Comparison of ENCODE assay signal across 13 cellular contexts in the genomic region with DNA sequence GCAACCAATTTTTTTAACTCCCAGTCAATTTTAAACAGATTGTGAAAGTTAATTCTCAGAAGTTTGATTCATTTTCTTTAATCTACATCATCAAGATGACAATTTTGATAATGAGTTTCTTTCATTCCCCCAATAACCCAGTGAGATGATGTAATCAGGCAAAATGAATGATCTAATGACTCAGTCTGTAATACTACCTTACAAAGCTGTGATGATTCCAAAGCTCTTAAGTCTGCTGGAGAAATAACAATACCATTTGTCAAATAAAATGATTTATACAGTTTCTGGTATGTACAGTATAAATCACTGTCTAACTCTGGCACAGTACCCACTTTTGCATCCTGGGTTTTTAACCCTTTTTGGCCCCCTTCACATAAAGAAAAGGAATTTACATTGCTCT. TPM values are rescaled to one million over a fixed set of nuclear protein-coding genes. Genes with fewer than 3 reads are reported as not detected.
DNase-seq lines count a peak whose midpoint lies in the region; ATAC-seq and TF ChIP-seq lines count a peak whose summit lies in the region.
"Had no signal": no experiment of that assay in that cellular context is flagged by ENCODE, and none has a peak within 500 bp of the region (broad histone marks: within the 10 kb centered on the region; RNA-seq: fewer than 3 reads in every experiment).

No MANE protein-coding gene starts in this region.

- no peaks in the 10 kb centered on the region for H3K9me3 ChIP-seq in adipocyte (ENCODE audit: control insufficient read depth, low read length)
- H3K9me3 ChIP-seq: gastrocnemius medialis had no signal

- no peak for ATAC-seq in omental fat pad (ENCODE audit: low FRiP score)
- no peak for ATAC-seq in GM21447 (IDR thresholded peaks at IDR 0.05; ENCODE audit: unreplicated experiment)
- ATAC-seq: gastrocnemius medialis had no signal

- H3K36me3 ChIP-seq in adipocyte (ENCODE audit: control insufficient read depth, insufficient read depth, low read length, severe bottlenecking) = no peaks in the 10 kb centered on the region
- H3K36me3 ChIP-seq: gastrocnemius medialis had no signal

- DNase-seq in DMS53 (lab: John Stamatoyannopoulos, UW) (peak; percentile 33), HT1080 (ENCODE audit: low read depth) (peak; percentile 81), adipocyte (ENCODE audit: low read depth) (peak; percentile 74), iris pigment epithelial cell (ENCODE audit: low read depth) (peak; percentile 91), omental fat pad (ENCODE audit: low spot score) (no peak), NOMO-1 treated with dmso at 0.1 percent for 144 hours (lab: John Stamatoyannopoulos, UW; ENCODE audit: unreplicated experiment) (no peak)
- DNase-seq: activated CD4-positive, CD25-positive, alpha-beta regulatory T cell treated with anti-CD3 and anti-CD28 coated beads, Interleukin-2, amount 50 U/mL, for 72 hours; gastrocnemius medialis; GF-D8 had no signal

- H3K4me3 ChIP-seq in adipocyte (ENCODE audit: low read length) = no peak overlapping the region
- H3K4me3 ChIP-seq: gastrocnemius medialis had no signal

- no peaks in the 10 kb centered on the region for H3K27me3 ChIP-seq in adipocyte (replicated peaks; ENCODE audit: control insufficient read depth, insufficient read depth, low read length)
- H3K27me3 ChIP-seq: gastrocnemius medialis had no signal

- peaks cover 25% of the 10 kb centered on the region for H3K4me1 ChIP-seq in adipocyte (ENCODE audit: control insufficient read depth, insufficient read depth, low read length)

- TF ChIP-seq CTCF in omental fat pad (IDR thresholded peaks at IDR 0.05) = no peak

- H3K9ac ChIP-seq in adipocyte (ENCODE audit: low read length) = no peak overlapping the region
- H3K9ac ChIP-seq: KMS-11 had no signal

RNA-seq across cellular contexts. Expression of a gene that starts 4.4 kb away (rescaled TPM):
- total RNA-seq in HT1080 (2014; rRNA removed; shearing (Covaris generic)) = 30.3 and 34.1 TPM in 2 replicates
- 45.0 and 53.0 TPM in 2 replicates for polyA plus RNA-seq in HT1080 (2015; cell fraction: cytosol; rRNA removed)
- polyA plus RNA-seq in HT1080 (2015; cell fraction: nucleus; rRNA removed) = 28.8 and 29.2 TPM in 2 replicates
- total RNA-seq in omental fat pad = 10 to 100 TPM; 13.1 to 32.0 (median 19.8) TPM

RNA-seq across cellular contexts. Expression of a gene that starts 26.1 kb away (rescaled TPM):
- total RNA-seq in HT1080 (2014; rRNA removed; shearing (Covaris generic)) = not detected in 2 replicates
- not detected in 2 replicates for polyA plus RNA-seq in HT1080 (2015; cell fraction: cytosol; rRNA removed)
- not detected in 2 replicates for polyA plus RNA-seq in HT1080 (2015; cell fraction: nucleus; rRNA removed)
- not detected for total RNA-seq in omental fat pad
- total RNA-seq: gastrocnemius medialis, mesenteric fat pad, subcutaneous adipose tissue had no signal

RNA-seq across cellular contexts. Expression of a gene that starts 36.2 kb away (rescaled TPM):
- not detected in 2 replicates for total RNA-seq in HT1080 (2014; rRNA removed; shearing (Covaris generic))
- not detected in 2 replicates for polyA plus RNA-seq in HT1080 (2015; cell fraction: cytosol; rRNA removed)
- not detected in 2 replicates for polyA plus RNA-seq in HT1080 (2015; cell fraction: nucleus; rRNA removed)
- not detected for total RNA-seq in omental fat pad
- total RNA-seq: gastrocnemius medialis, mesenteric fat pad, subcutaneous adipose tissue had no signal

RNA-seq across cellular contexts. Expression of a gene that starts 57.6 kb away (rescaled TPM):
- 44.6 and 52.8 TPM in 2 replicates for total RNA-seq in HT1080 (2014; rRNA removed; shearing (Covaris generic))
- 40.6 and 48.3 TPM in 2 replicates for polyA plus RNA-seq in HT1080 (2015; cell fraction: cytosol; rRNA removed)
- polyA plus RNA-seq in HT1080 (2015; cell fraction: nucleus; rRNA removed) = 21.5 and 24.7 TPM in 2 replicates
- 10 to 100 TPM; 31.9 to 44.4 (median 42.1) TPM for total RNA-seq in omental fat pad

Comparison
In these comparisons a context has a peak if more than half of its experiments do, and no peak if none do; other contexts are left out.
1. DNase-seq: peak in DMS53 (single experiment), HT1080 (single experiment), adipocyte (single experiment) and iris pigment epithelial cell (single experiment); none in omental fat pad (single experiment) and NOMO-1 treated with dmso at 0.1 percent for 144 hours (single experiment).